In genomic region chr17:32876414-32877163, GRCh38 we compare ENCODE assay signal across 8 cellular contexts. TPM values are rescaled to one million over a fixed set of nuclear protein-coding genes. Genes with fewer than 3 reads are reported as not detected.
DNase-seq lines count a peak whose midpoint lies in the region; ATAC-seq and TF ChIP-seq lines count a peak whose summit lies in the region.

Gene MYO1D, minus strand, starts transcription at chr17:32877124. Its CDS starts 252 bp downstream, at chr17:32876872.

- TF ChIP-seq POLR2A in GM18951 (IDR thresholded peaks at IDR 0.05; ENCODE audit: extremely low read depth, insufficient read depth, insufficient read length) = peak; percentile 58
- TF ChIP-seq POLR2A in prostate gland (IDR thresholded peaks at IDR 0.05) = peak; percentile 92
- peak in 3 of 4 donors; percentile 51 to 90 (median 85) for TF ChIP-seq POLR2A in upper lobe of left lung (IDR thresholded peaks at IDR 0.05)

- TF ChIP-seq CTCF in AG09319 (IDR thresholded peaks at IDR 0.05; ENCODE audit: low read depth, low read length) = peak; percentile 32
- TF ChIP-seq CTCF in prostate gland (IDR thresholded peaks at IDR 0.05) = peak in 3 of 4 experiments; percentile 34 to 56 (median 43)
- TF ChIP-seq CTCF in upper lobe of left lung (IDR thresholded peaks at IDR 0.05) = peak in 3 of 6 experiments; percentile 16 to 51 (median 51)

- ATAC-seq in HG03196 (IDR thresholded peaks at IDR 0.05; ENCODE audit: unreplicated experiment) (peak; percentile 56), upper lobe of left lung (ENCODE audit: low FRiP score in 2 of 2) (peak; percentile 53 to 67)

- peak within 1 kb of the TSS; percentile 48 for H3K27ac Mint-ChIP-seq in activated naive CD4-positive, alpha-beta T cell treated with anti-CD3 and anti-CD28 coated beads for 36 hours

- intact Hi-C loops in activated naive CD4-positive, alpha-beta T cell treated with anti-CD3 and anti-CD28 coated beads for 36 hours (cut with micrococcal nuclease) = loop anchor here (1.0 to 5.0 kb wide), 11 partner anchors 34 to 535 kb away; partner anchors contain the start of genes PSMD11 and ZNF207
- intact Hi-C loops in cardiac septum (cut with DNase I) = loop anchor here (1.0 to 10.0 kb wide), 2 partner anchors 93 to 362 kb away; no protein-coding TSS in a partner anchor
- intact Hi-C loops in prostate gland (cut with DNase I) = loop anchor here (2.0 to 5.0 kb wide), 2 partner anchors 94 to 389 kb away; partner anchors contain the start of gene CDK5R1

- H3K27me3 ChIP-seq in prostate gland (replicated peaks; ENCODE audit: insufficient read depth) (no peaks in the 10 kb centered on the region), upper lobe of left lung (no peaks in the 10 kb centered on the region)

- H3K9me3 ChIP-seq in prostate gland (no peaks in the 10 kb centered on the region), upper lobe of left lung (no peaks in the 10 kb centered on the region)

- WGBS in prostate gland = under 1% methylated on average over 65 of the region's 101 CpGs
- WGBS in upper lobe of left lung, 2 donors = 0 to 2% methylated on average over 14 to 15 of the region's 101 CpGs

- H3K4me3 Mint-ChIP-seq in activated naive CD4-positive, alpha-beta T cell treated with anti-CD3 and anti-CD28 coated beads for 36 hours = peak within 1 kb of the TSS; percentile 82

- H3K4me3 ChIP-seq in prostate gland = peak within 1 kb of the TSS; percentile 87 to 97
- H3K4me3 ChIP-seq in upper lobe of left lung = peak within 1 kb of the TSS; percentile 49 to 97 (median 94)

- no peaks in the 10 kb centered on the region for H3K9me3 Mint-ChIP-seq in activated naive CD4-positive, alpha-beta T cell treated with anti-CD3 and anti-CD28 coated beads for 36 hours

- CTCF ChIA-PET in activated naive CD4-positive, alpha-beta T cell treated with anti-CD3 and anti-CD28 coated beads for 36 hours (lab: Charles Lee) = interaction anchor here (0.5 to 4.7 kb wide), 35 partner anchors 9 to 414 kb away, joined by 3 to 121 read pairs (median 5); a partner anchor contains a TSS

- peaks cover 12% of the 10 kb centered on the region for H3K4me1 Mint-ChIP-seq in activated naive CD4-positive, alpha-beta T cell treated with anti-CD3 and anti-CD28 coated beads for 36 hours (ENCODE audit: low read depth)

- peak within 1 kb of the TSS; percentile 95 to 97 for H3K27ac ChIP-seq in prostate gland
- peak within 1 kb of the TSS; percentile 89 to 95 (median 94) for H3K27ac ChIP-seq in upper lobe of left lung

- no peak for TF ChIP-seq EP300 in upper lobe of left lung (IDR thresholded peaks at IDR 0.05)

- H3K27me3 Mint-ChIP-seq in activated naive CD4-positive, alpha-beta T cell treated with anti-CD3 and anti-CD28 coated beads for 36 hours (ENCODE audit: low read depth) = no peaks in the 10 kb centered on the region

- in situ Hi-C loops in GM18951 (cut with MboI; ENCODE audit: low sequenced_read_pairs, unreplicated experiment) = loop anchor here (10.0 kb wide), 1 partner anchor 92 kb away; no protein-coding TSS in a partner anchor

- DNase-seq in AG09319 (ENCODE audit: extremely low read depth, low read depth) (no peak), RPMI7951 (ENCODE audit: low read depth) (peak; percentile 13), cardiac septum (ENCODE audit: low spot score) (peak; percentile 78), prostate gland (ENCODE audit: low spot score) (peak; percentile 53), upper lobe of left lung (peak; percentile 78 to 94)
- peak; percentile 87 for DNase-seq in activated naive CD4-positive, alpha-beta T cell treated with anti-CD3 and anti-CD28 coated beads for 36 hours

- no peaks in the 10 kb centered on the region for H3K36me3 Mint-ChIP-seq in activated naive CD4-positive, alpha-beta T cell treated with anti-CD3 and anti-CD28 coated beads for 36 hours (ENCODE audit: low read depth)

- H3K36me3 ChIP-seq in prostate gland = no peaks in the 10 kb centered on the region
- no peaks in the 10 kb centered on the region for H3K36me3 ChIP-seq in upper lobe of left lung

- H3K4me1 ChIP-seq in prostate gland (replicated peaks) (no peaks in the 10 kb centered on the region), upper lobe of left lung (peaks cover 19 to 48% (median 31%) of the 10 kb centered on the region in 4 donors)

RNA-seq across cellular contexts. Expression of gene MYO1D, which starts in this region (rescaled TPM):
- 21.6 and 41.2 TPM in 2 replicates for total RNA-seq in RPMI7951 (2014; rRNA removed; shearing (Covaris generic))
- 1 to 10 TPM; 6.7 to 8.3 TPM for total RNA-seq in activated naive CD4-positive, alpha-beta T cell treated with anti-CD3 and anti-CD28 coated beads for 36 hours
- total RNA-seq in cardiac septum = 18.9 TPM
- total RNA-seq in prostate gland = 10 to 100 TPM; 44.2 to 45.2 TPM
- total RNA-seq in upper lobe of left lung = 100 to 1,000 TPM in 3 of 6 donors, 10 to 100 TPM in 3; 63.0 to 139 (median 91.9) TPM
